Comparison of ENCODE assay signal across 1 cellular context in the genomic region with DNA sequence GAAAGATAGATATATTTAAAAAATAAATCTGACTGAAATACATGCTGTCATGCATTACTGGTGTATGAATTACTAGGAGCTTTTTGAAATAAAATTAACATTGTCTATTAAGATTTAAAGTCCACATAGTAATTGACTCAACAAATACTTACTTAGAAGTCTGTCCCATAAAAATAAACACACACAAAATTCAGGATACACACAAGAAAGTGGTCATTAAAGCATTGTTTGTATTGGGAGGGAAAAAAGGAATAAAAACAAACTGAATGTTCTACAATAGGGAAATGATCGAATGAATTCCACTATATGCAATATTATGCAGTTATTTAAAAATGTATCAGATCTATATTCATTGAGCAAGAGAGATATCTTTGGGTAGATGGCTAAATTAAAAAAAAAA.
TF ChIP-seq lines count a peak whose summit lies in the region.

No MANE protein-coding gene starts in this region.

TF ChIP-seq in SK-N-SH, 30 proteins besides CTCF, POLR2A, EP300 and RAD21 (continued from another document):
- TF ChIP-seq, protein P1, sequence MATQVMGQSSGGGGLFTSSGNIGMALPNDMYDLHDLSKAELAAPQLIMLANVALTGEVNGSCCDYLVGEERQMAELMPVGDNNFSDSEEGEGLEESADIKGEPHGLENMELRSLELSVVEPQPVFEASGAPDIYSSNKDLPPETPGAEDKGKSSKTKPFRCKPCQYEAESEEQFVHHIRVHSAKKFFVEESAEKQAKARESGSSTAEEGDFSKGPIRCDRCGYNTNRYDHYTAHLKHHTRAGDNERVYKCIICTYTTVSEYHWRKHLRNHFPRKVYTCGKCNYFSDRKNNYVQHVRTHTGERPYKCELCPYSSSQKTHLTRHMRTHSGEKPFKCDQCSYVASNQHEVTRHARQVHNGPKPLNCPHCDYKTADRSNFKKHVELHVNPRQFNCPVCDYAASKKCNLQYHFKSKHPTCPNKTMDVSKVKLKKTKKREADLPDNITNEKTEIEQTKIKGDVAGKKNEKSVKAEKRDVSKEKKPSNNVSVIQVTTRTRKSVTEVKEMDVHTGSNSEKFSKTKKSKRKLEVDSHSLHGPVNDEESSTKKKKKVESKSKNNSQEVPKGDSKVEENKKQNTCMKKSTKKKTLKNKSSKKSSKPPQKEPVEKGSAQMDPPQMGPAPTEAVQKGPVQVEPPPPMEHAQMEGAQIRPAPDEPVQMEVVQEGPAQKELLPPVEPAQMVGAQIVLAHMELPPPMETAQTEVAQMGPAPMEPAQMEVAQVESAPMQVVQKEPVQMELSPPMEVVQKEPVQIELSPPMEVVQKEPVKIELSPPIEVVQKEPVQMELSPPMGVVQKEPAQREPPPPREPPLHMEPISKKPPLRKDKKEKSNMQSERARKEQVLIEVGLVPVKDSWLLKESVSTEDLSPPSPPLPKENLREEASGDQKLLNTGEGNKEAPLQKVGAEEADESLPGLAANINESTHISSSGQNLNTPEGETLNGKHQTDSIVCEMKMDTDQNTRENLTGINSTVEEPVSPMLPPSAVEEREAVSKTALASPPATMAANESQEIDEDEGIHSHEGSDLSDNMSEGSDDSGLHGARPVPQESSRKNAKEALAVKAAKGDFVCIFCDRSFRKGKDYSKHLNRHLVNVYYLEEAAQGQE (IDR thresholded peaks at IDR 0.05; ENCODE audit: low read depth, low read length), result no peak
- TF ChIP-seq FOXM1 (IDR thresholded peaks at IDR 0.05; ENCODE audit: low read depth) (no peak), POLR2AphosphoS5 (IDR thresholded peaks at IDR 0.05; ENCODE audit: low read depth, low read length) (no peak), RCOR1 (IDR thresholded peaks at IDR 0.05; ENCODE audit: low read length) (no peak), ELF1 (IDR thresholded peaks at IDR 0.05) (no peak), MEF2A (IDR thresholded peaks at IDR 0.05; ENCODE audit: borderline replicate concordance, low read depth) (no peak), FOXJ3 (CRISPR knock-in tag; IDR thresholded peaks at IDR 0.05) (no peak), FOSL2 (IDR thresholded peaks at IDR 0.05; ENCODE audit: borderline replicate concordance, low read depth) (no peak)
- TF ChIP-seq, protein P2, sequence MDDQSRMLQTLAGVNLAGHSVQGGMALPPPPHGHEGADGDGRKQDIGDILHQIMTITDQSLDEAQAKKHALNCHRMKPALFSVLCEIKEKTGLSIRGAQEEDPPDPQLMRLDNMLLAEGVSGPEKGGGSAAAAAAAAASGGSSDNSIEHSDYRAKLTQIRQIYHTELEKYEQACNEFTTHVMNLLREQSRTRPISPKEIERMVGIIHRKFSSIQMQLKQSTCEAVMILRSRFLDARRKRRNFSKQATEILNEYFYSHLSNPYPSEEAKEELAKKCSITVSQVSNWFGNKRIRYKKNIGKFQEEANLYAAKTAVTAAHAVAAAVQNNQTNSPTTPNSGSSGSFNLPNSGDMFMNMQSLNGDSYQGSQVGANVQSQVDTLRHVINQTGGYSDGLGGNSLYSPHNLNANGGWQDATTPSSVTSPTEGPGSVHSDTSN (IDR thresholded peaks at IDR 0.05), result no peak
- TF ChIP-seq, protein P3, sequence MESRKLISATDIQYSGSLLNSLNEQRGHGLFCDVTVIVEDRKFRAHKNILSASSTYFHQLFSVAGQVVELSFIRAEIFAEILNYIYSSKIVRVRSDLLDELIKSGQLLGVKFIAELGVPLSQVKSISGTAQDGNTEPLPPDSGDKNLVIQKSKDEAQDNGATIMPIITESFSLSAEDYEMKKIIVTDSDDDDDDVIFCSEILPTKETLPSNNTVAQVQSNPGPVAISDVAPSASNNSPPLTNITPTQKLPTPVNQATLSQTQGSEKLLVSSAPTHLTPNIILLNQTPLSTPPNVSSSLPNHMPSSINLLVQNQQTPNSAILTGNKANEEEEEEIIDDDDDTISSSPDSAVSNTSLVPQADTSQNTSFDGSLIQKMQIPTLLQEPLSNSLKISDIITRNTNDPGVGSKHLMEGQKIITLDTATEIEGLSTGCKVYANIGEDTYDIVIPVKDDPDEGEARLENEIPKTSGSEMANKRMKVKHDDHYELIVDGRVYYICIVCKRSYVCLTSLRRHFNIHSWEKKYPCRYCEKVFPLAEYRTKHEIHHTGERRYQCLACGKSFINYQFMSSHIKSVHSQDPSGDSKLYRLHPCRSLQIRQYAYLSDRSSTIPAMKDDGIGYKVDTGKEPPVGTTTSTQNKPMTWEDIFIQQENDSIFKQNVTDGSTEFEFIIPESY (IDR thresholded peaks at IDR 0.05; ENCODE audit: borderline replicate concordance, low read depth), result no peak
TF ChIP-seq in SK-N-SH: peak in this region for 0.
